25 cellular contexts compared by ENCODE assay signal in genomic region chr11:40247023-40247422, GRCh38.
"Had no signal": no experiment of that assay in that cellular context is flagged by ENCODE, and none has a peak within 500 bp of the region (broad histone marks: within the 10 kb centered on the region; RNA-seq: fewer than 3 reads in every experiment).

No MANE protein-coding gene starts in this region.

- H3K36me3 ChIP-seq: left ventricle myocardium inferior, lower lobe of right lung, ovary, right atrium auricular region, sigmoid colon, stomach, thoracic aorta, transverse colon had no signal

- H3K36me3 Mint-ChIP-seq: memory B cell had no signal

- H3K27me3 Mint-ChIP-seq: memory B cell had no signal

- H3K27ac Mint-ChIP-seq: endodermal cell, memory B cell, mesothelial cell of epicardium, natural killer cell had no signal

- H3K27ac ChIP-seq: coronary artery, foreskin keratinocyte, left ventricle myocardium inferior, lower lobe of right lung, ovary, right atrium auricular region, sigmoid colon, skin epidermis, stomach, thoracic aorta, transverse colon had no signal

- DNase-seq: effector CD4-positive, alpha-beta T cell; endodermal cell; erythroblast; foreskin keratinocyte; kidney; left cardiac atrium; left ventricle myocardium inferior; lower lobe of right lung; natural killer cell; nucleus accumbens; ovary; sigmoid colon; stimulated activated CD4-positive, alpha-beta T cell treated with anti-CD3 and anti-CD28 coated beads, Interleukin-2, amount 100 ng/mL, for 24 hours; stimulated activated CD4-positive, alpha-beta T cell treated with anti-CD3 and anti-CD28 coated beads, Interleukin-4, amount 100 ng/mL, for 4 hours; stimulated activated naive CD4-positive, alpha-beta T cell; stomach; substantia nigra; transverse colon had no signal

- H3K4me1 Mint-ChIP-seq: memory B cell, natural killer cell, neural crest cell had no signal

- H3K4me3 Mint-ChIP-seq: endodermal cell, memory B cell, mesothelial cell of epicardium, natural killer cell, neural crest cell had no signal

- H3K4me1 ChIP-seq: foreskin keratinocyte, left ventricle myocardium inferior, lower lobe of right lung, right atrium auricular region, stomach, transverse colon had no signal

- H3K4me3 ChIP-seq: coronary artery, left ventricle myocardium inferior, lower lobe of right lung, ovary, right atrium auricular region, sigmoid colon, skin epidermis, stomach, thoracic aorta, transverse colon had no signal

- H3K9me3 Mint-ChIP-seq: endodermal cell, mesothelial cell of epicardium had no signal

- H3K9me3 ChIP-seq: lower lobe of right lung, ovary, right atrium auricular region, stomach, thoracic aorta, transverse colon had no signal

- ATAC-seq: foreskin keratinocyte, left cardiac atrium, lower lobe of right lung, natural killer cell had no signal

- H3K27me3 ChIP-seq: foreskin keratinocyte, ovary, right atrium auricular region, sigmoid colon, stomach, transverse colon had no signal
